In genomic region chr15:89869490-89869889, GRCh38 we compare ENCODE assay signal across 2 cellular contexts. TPM values are rescaled to one million over a fixed set of nuclear protein-coding genes. Genes with fewer than 3 reads are reported as not detected.
"Had no signal": no experiment of that assay in that cellular context is flagged by ENCODE, and none has a peak within 500 bp of the region (broad histone marks: within the 10 kb centered on the region; RNA-seq: fewer than 3 reads in every experiment).

No MANE protein-coding gene starts in this region.

RNA-seq across cellular contexts. Expression of gene ARPIN, which starts 43.3 kb away (rescaled TPM):
- total RNA-seq: GM12878 had no signal

RNA-seq across cellular contexts. Expression of gene ANPEP, which starts 54.8 kb away (rescaled TPM):
- total RNA-seq: G401 had no signal
